ENCODE assay signal across 16 cellular contexts in genomic region chr10:26829810-26830515, GRCh38. TPM values are rescaled to one million over a fixed set of nuclear protein-coding genes. Genes with fewer than 3 reads are reported as not detected.
DNase-seq lines count a peak whose midpoint lies in the region; ATAC-seq and TF ChIP-seq lines count a peak whose summit lies in the region.
"Had no signal": no experiment of that assay in that cellular context is flagged by ENCODE, and none has a peak within 500 bp of the region (broad histone marks: within the 10 kb centered on the region; RNA-seq: fewer than 3 reads in every experiment).

No MANE protein-coding gene starts in this region.

- TF ChIP-seq CTCF in OCI-LY3 (IDR thresholded peaks at IDR 0.05; ENCODE audit: low read depth, low read length) = no peak
- no peak for TF ChIP-seq CTCF in heart right ventricle (IDR thresholded peaks at IDR 0.05)

- no peaks in the 10 kb centered on the region for H3K9me3 ChIP-seq in OCI-LY3 (ENCODE audit: insufficient read depth, low read length)
- peaks cover 0 to 7% (median 0%) of the 10 kb centered on the region in 11 donors for H3K9me3 ChIP-seq in heart right ventricle
- H3K9me3 ChIP-seq: thyroid gland had no signal

- no peak for ATAC-seq in heart right ventricle

- DNase-seq in SIG-M5 treated with dmso at 0.1 percent for 504 hours (lab: John Stamatoyannopoulos, UW; ENCODE audit: unreplicated experiment) (peak; percentile 67), SIG-M5 (lab: John Stamatoyannopoulos, UW) (no peak), GF-D8 (lab: John Stamatoyannopoulos, UW) (peak; percentile 17), medulla oblongata (ENCODE audit: extremely low spot score) (peak; percentile 38), heart right ventricle (no peak), activated gamma-delta T cell (lab: John Stamatoyannopoulos, UW) (no peak), NCI-H1105 (lab: John Stamatoyannopoulos, UW) (no peak)
- DNase-seq: 8988T; head of caudate nucleus; NCI-H226; Right ventricle myocardium superior; stimulated activated CD4-positive, alpha-beta T cell treated with anti-CD3 and anti-CD28 coated beads, Interleukin-4, amount 100 ng/mL, for 1 hour; stimulated activated CD8-positive, alpha-beta memory T cell treated with anti-CD3 and anti-CD28 coated beads, Interleukin-4, amount 100 ng/mL, for 48 hours; thyroid gland had no signal

- peaks cover 95% of the 10 kb centered on the region for H4K20me1 ChIP-seq in OCI-LY3 (ENCODE audit: insufficient read depth, low read length)

- H3K9ac ChIP-seq in OCI-LY3 (ENCODE audit: low read length) = no peak overlapping the region
- H3K9ac ChIP-seq: parathyroid adenoma had no signal

- H3K4me2 ChIP-seq in OCI-LY3 (ENCODE audit: low read length) = peak overlapping the region; percentile 35

- H3K27ac ChIP-seq in OCI-LY3 (ENCODE audit: low read length) = no peak overlapping the region
- no peak overlapping the region for H3K27ac ChIP-seq in heart right ventricle
- H3K27ac ChIP-seq: parathyroid adenoma, thyroid gland had no signal

- 0 out of 2 replicates have a peak overlapping the region, but pooled peaks have one; percentile 17 for H3K4me3 ChIP-seq in OCI-LY3 (ENCODE audit: low read length)
- H3K4me3 ChIP-seq in heart right ventricle = no peak overlapping the region
- H3K4me3 ChIP-seq: thyroid gland had no signal

- 90 to 92% methylated on average over 5 of the region's 5 CpGs for WGBS in heart right ventricle, 2 donors

- H3K4me1 ChIP-seq in OCI-LY3 (ENCODE audit: low read length) (peaks cover 25% of the 10 kb centered on the region), heart right ventricle (peaks cover 0 to 21% (median 7%) of the 10 kb centered on the region in 9 donors)
- H3K4me1 ChIP-seq: parathyroid adenoma had no signal

- peaks cover 10% of the 10 kb centered on the region for H3K36me3 ChIP-seq in OCI-LY3 (replicated peaks; ENCODE audit: low read depth, low read length)
- H3K36me3 ChIP-seq in heart right ventricle = no peaks in the 10 kb centered on the region
- H3K36me3 ChIP-seq: thyroid gland had no signal

- H2AFZ ChIP-seq in OCI-LY3 (ENCODE audit: low read depth, low read length) = no peak overlapping the region
- H2AFZ ChIP-seq: parathyroid adenoma had no signal

- intact Hi-C loops in heart right ventricle (cut with DNase I) = no loop called here

- H3K79me2 ChIP-seq in OCI-LY3 (ENCODE audit: low read length) = peaks cover 99% of the 10 kb centered on the region

- H3K27me3 ChIP-seq in OCI-LY3 (ENCODE audit: low read depth, low read length) (no peaks in the 10 kb centered on the region), heart right ventricle (no peaks in the 10 kb centered on the region)
- H3K27me3 ChIP-seq: thyroid gland had no signal

RNA-seq across cellular contexts. Expression of gene ABI1, which starts 30.8 kb away (rescaled TPM):
- 10 to 100 TPM; 24.2 to 39.3 (median 28.9) TPM for total RNA-seq in heart right ventricle
- polyA plus RNA-seq in heart right ventricle = 10 to 100 TPM; 14.6 to 16.8 TPM

Comparison
In these comparisons a context has a peak if more than half of its experiments do, and no peak if none do; other contexts are left out.
1. DNase-seq: peak in SIG-M5 treated with dmso at 0.1 percent for 504 hours (single experiment), GF-D8 (single experiment) and medulla oblongata (single experiment); none in SIG-M5 (single experiment), heart right ventricle (0 of 2), activated gamma-delta T cell (single experiment) and NCI-H1105 (single experiment).